9 cellular contexts compared by ENCODE assay signal in genomic region chr12:53973093-53974042, GRCh38. TPM values are rescaled to one million over a fixed set of nuclear protein-coding genes. Genes with fewer than 3 reads are reported as not detected.
DNase-seq lines count a peak whose midpoint lies in the region; ATAC-seq and TF ChIP-seq lines count a peak whose summit lies in the region.
"Had no signal": no experiment of that assay in that cellular context is flagged by ENCODE, and none has a peak within 500 bp of the region (broad histone marks: within the 10 kb centered on the region; RNA-seq: fewer than 3 reads in every experiment).

HOXC11 (plus strand) TSS chr12:53973126; CDS start chr12:53973242, 116 bp downstream.

- peaks cover 4% of the 10 kb centered on the region for H3K9me3 Mint-ChIP-seq in T-helper 2 cell treated with Interferon-gamma antibody and Interleukin-4, amounts not matched to agents 5 μg/mL and 100 μg/mL, for 36 hours
- H3K9me3 Mint-ChIP-seq in stimulated activated memory B cell treated with anti-CD40 and anti-IgM and Interleukin-4, amounts not matched to agents 10 μg/mL and 1 μg/mL and 100 μg/mL, for 72 hours: peaks cover 2% of the 10 kb centered on the region

- POLR2A ChIA-PET in RWPE1 (lab: Yijun Ruan, JAX; ENCODE audit: low non-redundant PET): interaction anchor here (0.6 kb wide), 3 partner anchors 29 to 250 kb away, joined by 3 to 6 read pairs (median 5); no protein-coding TSS in a partner anchor

- H3K27me3 Mint-ChIP-seq in T-helper 2 cell treated with Interferon-gamma antibody and Interleukin-4, amounts not matched to agents 5 μg/mL and 100 μg/mL, for 36 hours (ENCODE audit: low read depth): peaks cover 92% of the 10 kb centered on the region
- H3K27me3 Mint-ChIP-seq in stimulated activated memory B cell treated with anti-CD40 and anti-IgM and Interleukin-4, amounts not matched to agents 10 μg/mL and 1 μg/mL and 100 μg/mL, for 72 hours: peaks cover 87% of the 10 kb centered on the region

- peaks cover 100% of the 10 kb centered on the region for H3K27me3 ChIP-seq in smooth muscle cell (ENCODE audit: low read depth)

- H4K20me1 ChIP-seq in smooth muscle cell (ENCODE audit: low read depth): no peaks in the 10 kb centered on the region

- H3K4me2 ChIP-seq in smooth muscle cell: peak within 1 kb of the TSS; percentile 82

- H3K4me3 ChIP-seq in foreskin fibroblast (ENCODE audit: low read depth in 1 of 2, low read length in 2 of 2) (peak within 1 kb of the TSS; percentile 55 to 83), smooth muscle cell (peak within 1 kb of the TSS; percentile 35)

- no peak within 1 kb of the TSS for H3K27ac ChIP-seq in RWPE1
- no peak within 1 kb of the TSS for H3K27ac ChIP-seq in smooth muscle cell (ENCODE audit: low read depth)

- no peak for ATAC-seq in stimulated activated memory B cell treated with anti-CD40 and anti-IgM and Interleukin-4, amounts not matched to agents 10 μg/mL and 1 μg/mL and 100 μg/mL, for 72 hours

- no peaks in the 10 kb centered on the region for H3F3A ChIP-seq in smooth muscle cell (ENCODE audit: low read depth)

- H3K79me2 ChIP-seq in smooth muscle cell (ENCODE audit: low read depth): no peaks in the 10 kb centered on the region

- no peaks in the 10 kb centered on the region for H3K9me3 ChIP-seq in smooth muscle cell (replicated peaks; ENCODE audit: low read depth)

- H3K9ac ChIP-seq in smooth muscle cell (ENCODE audit: low read depth): no peak within 1 kb of the TSS

- no peaks in the 10 kb centered on the region for H3K36me3 ChIP-seq in smooth muscle cell (ENCODE audit: low read depth)

- peak within 1 kb of the TSS; percentile 79 for H3K27ac Mint-ChIP-seq in T-helper 2 cell treated with Interferon-gamma antibody and Interleukin-4, amounts not matched to agents 5 μg/mL and 100 μg/mL, for 36 hours
- H3K27ac Mint-ChIP-seq in stimulated activated memory B cell treated with anti-CD40 and anti-IgM and Interleukin-4, amounts not matched to agents 10 μg/mL and 1 μg/mL and 100 μg/mL, for 72 hours: no peak within 1 kb of the TSS

- TF ChIP-seq CTCF in RWPE1 (conservative IDR thresholded peaks at IDR 0.05; ENCODE audit: low read depth) (no peak), foreskin fibroblast (IDR thresholded peaks at IDR 0.05; ENCODE audit: low read depth, low read length) (no peak), smooth muscle cell (IDR thresholded peaks at IDR 0.05; ENCODE audit: borderline replicate concordance, insufficient read depth, poor library complexity, severe bottlenecking) (no peak)

- peaks cover 4% of the 10 kb centered on the region for H3K4me1 ChIP-seq in smooth muscle cell (ENCODE audit: low read depth)

- 5% methylated on average over 67 of the region's 80 CpGs for WGBS in smooth muscle cell (ENCODE audit: low lambda C conversion rate)

- H2AFZ ChIP-seq in smooth muscle cell (ENCODE audit: low read depth): no peak within 1 kb of the TSS

- H3K4me1 Mint-ChIP-seq in T-helper 2 cell treated with Interferon-gamma antibody and Interleukin-4, amounts not matched to agents 5 μg/mL and 100 μg/mL, for 36 hours (ENCODE audit: low read depth): peaks cover 8% of the 10 kb centered on the region
- H3K4me1 Mint-ChIP-seq in stimulated activated memory B cell treated with anti-CD40 and anti-IgM and Interleukin-4, amounts not matched to agents 10 μg/mL and 1 μg/mL and 100 μg/mL, for 72 hours: peaks cover 9% of the 10 kb centered on the region

- peak within 1 kb of the TSS; percentile 24 for H3K4me3 Mint-ChIP-seq in T-helper 2 cell treated with Interferon-gamma antibody and Interleukin-4, amounts not matched to agents 5 μg/mL and 100 μg/mL, for 36 hours
- H3K4me3 Mint-ChIP-seq in stimulated activated memory B cell treated with anti-CD40 and anti-IgM and Interleukin-4, amounts not matched to agents 10 μg/mL and 1 μg/mL and 100 μg/mL, for 72 hours: no peak within 1 kb of the TSS

- no peak for DNase-seq in T-helper 2 cell treated with Interferon-gamma antibody and Interleukin-4, amounts not matched to agents 5 μg/mL and 100 μg/mL, for 36 hours (ENCODE audit: low spot score)
- no peak for DNase-seq in T-helper 2 cell
- DNase-seq in RWPE1 (ENCODE audit: low spot score): peak; percentile 50
- peak; percentile 75 to 85 for DNase-seq in foreskin fibroblast
- no peak for DNase-seq in smooth muscle cell (lab: John Stamatoyannopoulos, UW; ENCODE audit: unreplicated experiment)
- DNase-seq in stimulated activated CD4-positive, alpha-beta T cell treated with anti-CD3 and anti-CD28 coated beads, Interleukin-2, amount 100 ng/mL, for 48 hours: no peak
- DNase-seq in NCI-H82 (lab: John Stamatoyannopoulos, UW): no peak
- DNase-seq: cortex of kidney had no signal

- H3K36me3 Mint-ChIP-seq in T-helper 2 cell treated with Interferon-gamma antibody and Interleukin-4, amounts not matched to agents 5 μg/mL and 100 μg/mL, for 36 hours (ENCODE audit: low read depth): peaks cover 2% of the 10 kb centered on the region
- no peaks in the 10 kb centered on the region for H3K36me3 Mint-ChIP-seq in stimulated activated memory B cell treated with anti-CD40 and anti-IgM and Interleukin-4, amounts not matched to agents 10 μg/mL and 1 μg/mL and 100 μg/mL, for 72 hours

- CTCF ChIA-PET in RWPE1 (lab: Yijun Ruan, JAX): interaction anchor here (0.7 to 1.2 kb wide), 2 partner anchors 49 to 241 kb away, joined by 3 to 4 read pairs; no protein-coding TSS in a partner anchor

RNA-seq across cellular contexts. Expression of gene HOXC11, which starts in this region (rescaled TPM):
- total RNA-seq in smooth muscle cell: 0.27 and 0.72 TPM in 2 replicates
- polyA plus RNA-seq in smooth muscle cell: 0.23 and 0.25 TPM in 2 replicates

Comparison
In these comparisons a context has a peak if more than half of its experiments do, and no peak if none do; other contexts are left out.
1. DNase-seq: peak in RWPE1 (single experiment) and foreskin fibroblast (2 of 2); none in T-helper 2 cell treated with Interferon-gamma antibody and Interleukin-4, amounts not matched to agents 5 μg/mL and 100 μg/mL, for 36 hours (single experiment), T-helper 2 cell (0 of 5), smooth muscle cell (single experiment), stimulated activated CD4-positive, alpha-beta T cell treated with anti-CD3 and anti-CD28 coated beads, Interleukin-2, amount 100 ng/mL, for 48 hours (0 of 2) and NCI-H82 (single experiment).